ENCODE assay signal across 15 cellular contexts in the genomic region with DNA sequence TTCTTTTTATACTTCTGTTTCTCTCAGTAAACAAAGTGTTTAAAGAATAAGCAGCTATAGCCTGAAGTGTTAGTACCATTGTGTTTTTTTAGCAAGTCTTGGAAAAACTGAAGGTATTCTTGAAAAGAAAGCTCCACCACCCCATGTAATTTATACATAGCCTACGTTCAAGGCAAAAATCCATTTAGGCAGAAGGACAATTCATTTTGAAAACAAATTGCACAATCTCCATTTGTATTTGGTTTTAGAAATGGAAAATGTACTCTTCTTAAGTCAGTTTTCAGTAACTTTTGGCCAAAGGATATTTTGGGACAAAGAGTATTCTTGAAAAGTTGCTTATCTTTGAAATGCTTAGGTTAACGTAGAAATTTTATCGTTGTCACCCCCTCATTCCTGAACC. TPM values are rescaled to one million over a fixed set of nuclear protein-coding genes. Genes with fewer than 3 reads are reported as not detected.
DNase-seq lines count a peak whose midpoint lies in the region; ATAC-seq and TF ChIP-seq lines count a peak whose summit lies in the region.
"Had no signal": no experiment of that assay in that cellular context is flagged by ENCODE, and none has a peak within 500 bp of the region (broad histone marks: within the 10 kb centered on the region; RNA-seq: fewer than 3 reads in every experiment).

No MANE protein-coding gene starts in this region.

- 0 out of 2 replicates have a peak, but pooled peaks cover 3% of the 10 kb centered on the region for H3F3A ChIP-seq in GM23338 (replicated peaks; ENCODE audit: low read depth)

- peaks cover 100% of the 10 kb centered on the region for H3K79me2 ChIP-seq in GM23338 (replicated peaks; ENCODE audit: insufficient read depth)

- no peak for ATAC-seq in GM23338
- no peak for ATAC-seq in Right ventricle myocardium inferior
- ATAC-seq in HG03442 (IDR thresholded peaks at IDR 0.05; ENCODE audit: unreplicated experiment): no peak
- ATAC-seq: A549; CD8-positive, alpha-beta T cell had no signal

- H4K20me1 ChIP-seq in GM23338 (replicated peaks; ENCODE audit: insufficient read depth): peaks cover 59% of the 10 kb centered on the region

- H3K9ac ChIP-seq in adipocyte (ENCODE audit: low read length): peak overlapping the region; percentile 79
- peak overlapping the region in 2 of 5 donors; percentile 26 to 69 for H3K9ac ChIP-seq in subcutaneous abdominal adipose tissue (ENCODE audit: low read length in 5 of 5)

- H3K36me3 ChIP-seq in GM23338 (ENCODE audit: insufficient read depth) (no peaks in the 10 kb centered on the region), adipocyte (ENCODE audit: control insufficient read depth, insufficient read depth, low read length, severe bottlenecking) (no peaks in the 10 kb centered on the region), subcutaneous abdominal adipose tissue (ENCODE audit: control insufficient read depth in 5 of 5, insufficient read depth in 5 of 5, low read length in 5 of 5) (no peaks in the 10 kb centered on the region), spleen (no peaks in the 10 kb centered on the region)

- no peaks in the 10 kb centered on the region for H3K9me2 ChIP-seq in GM23338 (ENCODE audit: insufficient read depth)

- no peaks in the 10 kb centered on the region for H3K9me3 ChIP-seq in adipocyte (ENCODE audit: control insufficient read depth, low read length)
- no peaks in the 10 kb centered on the region for H3K9me3 ChIP-seq in subcutaneous abdominal adipose tissue (ENCODE audit: control insufficient read depth in 5 of 5, low read length in 5 of 5)
- no peaks in the 10 kb centered on the region for H3K9me3 ChIP-seq in spleen
- H3K9me3 ChIP-seq: A549 had no signal

- H3K36me3 Mint-ChIP-seq in GM23338 (ENCODE audit: low read depth): peaks cover 10% of the 10 kb centered on the region; the same call in 2 of the 3 replicates
- peaks cover 37% of the 10 kb centered on the region for H3K36me3 Mint-ChIP-seq in nephron progenitor cell (ENCODE audit: low read depth)
- H3K36me3 Mint-ChIP-seq: CD14-positive monocyte; CD8-positive, alpha-beta T cell had no signal

- H2AFZ ChIP-seq in GM23338: no peak overlapping the region

- intact Hi-C loops in spleen (cut with DNase I; ENCODE audit: low total_unique reads): no loop called here
- intact Hi-C loops in Right ventricle myocardium inferior (cut with DNase I): loop anchor here (5.0 kb wide), 1 partner anchor 46 kb away; no protein-coding TSS in a partner anchor

- H3K4me3 Mint-ChIP-seq in GM23338 (no peak overlapping the region), nephron progenitor cell (no peak overlapping the region)
- H3K4me3 Mint-ChIP-seq: CD14-positive monocyte; CD8-positive, alpha-beta T cell had no signal

- peak overlapping the region; percentile 46 for H3K27ac Mint-ChIP-seq in GM23338
- peak overlapping the region; percentile 42 for H3K27ac Mint-ChIP-seq in nephron progenitor cell
- H3K27ac Mint-ChIP-seq: CD14-positive monocyte; CD8-positive, alpha-beta T cell had no signal

- DNase-seq in GM23338 (ENCODE audit: low spot score) (no peak), adipocyte (ENCODE audit: low read depth) (peak; percentile 53), nephron progenitor cell (no peak), spleen (no peak), Right ventricle myocardium inferior (ENCODE audit: missing footprints) (no peak), NCI-H446 treated with DMSO at 0.1 percent for 48 hours (lab: John Stamatoyannopoulos, UW) (no peak)
- DNase-seq: CD8-positive, alpha-beta T cell; COR-L47; DMS153; DMS79 treated with DMSO at 0.1 percent for 48 hours; HFFc6 had no signal

- H3K4me3 ChIP-seq in GM23338 (no peak overlapping the region), adipocyte (ENCODE audit: low read length) (peak overlapping the region; percentile 75), subcutaneous abdominal adipose tissue (ENCODE audit: low read depth in 1 of 5, low read length in 5 of 5) (no peak overlapping the region), spleen (no peak overlapping the region)
- H3K4me3 ChIP-seq: A549 had no signal

- TF ChIP-seq POLR2A in spleen (IDR thresholded peaks at IDR 0.05): no peak

- H3K4me1 ChIP-seq in GM23338 (ENCODE audit: insufficient read depth) (peaks cover 63% of the 10 kb centered on the region), adipocyte (ENCODE audit: control insufficient read depth, insufficient read depth, low read length) (peaks cover 68% of the 10 kb centered on the region), subcutaneous abdominal adipose tissue (ENCODE audit: control insufficient read depth in 5 of 5, insufficient read depth in 5 of 5, low read length in 5 of 5) (peaks cover 3 to 39% (median 26%) of the 10 kb centered on the region in 5 donors), spleen (peaks cover 0 to 6% (median 0%) of the 10 kb centered on the region in 6 donors)
- H3K4me1 ChIP-seq: A549 had no signal

- no peak for TF ChIP-seq CTCF in GM23338 (conservative IDR thresholded peaks at IDR 0.05; ENCODE audit: low read depth in 2 of 2)
- no peak for TF ChIP-seq CTCF in nephron progenitor cell (IDR thresholded peaks at IDR 0.05)
- TF ChIP-seq CTCF in spleen (IDR thresholded peaks at IDR 0.05 in 8 of 11, conservative IDR thresholded peaks at IDR 0.05 in 3 of 11): no peak

- H3K9me3 Mint-ChIP-seq in GM23338: no peaks in the 10 kb centered on the region
- peaks cover 4% of the 10 kb centered on the region for H3K9me3 Mint-ChIP-seq in nephron progenitor cell
- H3K9me3 Mint-ChIP-seq: CD8-positive, alpha-beta T cell; HFFc6 had no signal

- H3K4me2 ChIP-seq in GM23338: peak overlapping the region; percentile 28
- H3K4me2 ChIP-seq: A549 had no signal

- 84 to 90% (median 88%) methylated on average over 3 of the region's 3 CpGs for WGBS in spleen, 5 donors

- no peaks in the 10 kb centered on the region for H3K27me3 ChIP-seq in GM23338 (ENCODE audit: insufficient read depth)
- H3K27me3 ChIP-seq in adipocyte (replicated peaks; ENCODE audit: control insufficient read depth, insufficient read depth, low read length): no peaks in the 10 kb centered on the region
- H3K27me3 ChIP-seq in subcutaneous abdominal adipose tissue (ENCODE audit: control insufficient read depth in 5 of 5, insufficient read depth in 4 of 5, low read length in 5 of 5): no peaks in the 10 kb centered on the region
- H3K27me3 ChIP-seq in spleen (replicated peaks in 1 of 7): no peaks in the 10 kb centered on the region

- H3K27me3 Mint-ChIP-seq in GM23338 (ENCODE audit: insufficient read depth, low read depth, poor library complexity) (peaks cover 11% of the 10 kb centered on the region), nephron progenitor cell (ENCODE audit: low read depth, poor library complexity) (peaks cover 4% of the 10 kb centered on the region)

- H3K27ac ChIP-seq in GM23338 (ENCODE audit: low read depth) (no peak overlapping the region), subcutaneous abdominal adipose tissue (ENCODE audit: low read depth, low read length) (peak overlapping the region; percentile 72), spleen (no peak overlapping the region)
- H3K27ac ChIP-seq: A549 had no signal

- peaks cover 69% of the 10 kb centered on the region for H3K4me1 Mint-ChIP-seq in GM23338
- peaks cover 60% of the 10 kb centered on the region for H3K4me1 Mint-ChIP-seq in nephron progenitor cell
- H3K4me1 Mint-ChIP-seq: CD14-positive monocyte had no signal

TF ChIP-seq in GM23338, 12 proteins besides CTCF, POLR2A, EP300 and RAD21 (continues in another document):
- TF ChIP-seq EZH2phosphoT487 (IDR thresholded peaks at IDR 0.05; ENCODE audit: unreplicated experiment) (no peak), ZNF114 (CRISPR knock-in tag; IDR thresholded peaks at IDR 0.05) (no peak), CREB1 (CRISPR knock-in tag; IDR thresholded peaks at IDR 0.05; ENCODE audit: low read depth) (no peak), STAT1 (IDR thresholded peaks at IDR 0.05; ENCODE audit: unreplicated experiment) (no peak)

RNA-seq across cellular contexts. Expression of a gene that starts 34.5 kb away (rescaled TPM):
- total RNA-seq in GM23338 (2014; rRNA removed; shearing (Covaris generic)): 117 and 131 TPM in 2 replicates
- polyA plus RNA-seq in GM23338 (2016; fragmentation: Nextera tagmentation; extraction: Ambion mirVana): 18.4 and 24.4 TPM in 2 replicates
- total RNA-seq in spleen: 10 to 100 TPM; 27.9 to 77.0 (median 45.8) TPM
- polyA plus RNA-seq in spleen: 1 to 10 TPM in 2 of 3 donors, under 1 TPM in 1; 0.89 to 1.9 (median 1.6) TPM
- 34.1 TPM for total RNA-seq in Right ventricle myocardium inferior
- total RNA-seq: CD8-positive, alpha-beta T cell had no signal
- polyA plus RNA-seq: CD14-positive monocyte had no signal
